Comparison of ENCODE assay signal across 2 cellular contexts in genomic region chr1:160171352-160171751, GRCh38.
TF ChIP-seq lines count a peak whose summit lies in the region.

No MANE protein-coding gene starts in this region.

TF ChIP-seq in SK-N-SH treated with all-trans-retinoic acid at 6 μM for 48 hours, 23 proteins besides CTCF, POLR2A, EP300 and RAD21 (continued from another document):
- TF ChIP-seq POU6F1 (CRISPR knock-in tag; IDR thresholded peaks at IDR 0.05; ENCODE audit: borderline replicate concordance, low read depth) = no peak
- no peak for TF ChIP-seq ESRRG (CRISPR knock-in tag; IDR thresholded peaks at IDR 0.05)
- TF ChIP-seq, protein P1, sequence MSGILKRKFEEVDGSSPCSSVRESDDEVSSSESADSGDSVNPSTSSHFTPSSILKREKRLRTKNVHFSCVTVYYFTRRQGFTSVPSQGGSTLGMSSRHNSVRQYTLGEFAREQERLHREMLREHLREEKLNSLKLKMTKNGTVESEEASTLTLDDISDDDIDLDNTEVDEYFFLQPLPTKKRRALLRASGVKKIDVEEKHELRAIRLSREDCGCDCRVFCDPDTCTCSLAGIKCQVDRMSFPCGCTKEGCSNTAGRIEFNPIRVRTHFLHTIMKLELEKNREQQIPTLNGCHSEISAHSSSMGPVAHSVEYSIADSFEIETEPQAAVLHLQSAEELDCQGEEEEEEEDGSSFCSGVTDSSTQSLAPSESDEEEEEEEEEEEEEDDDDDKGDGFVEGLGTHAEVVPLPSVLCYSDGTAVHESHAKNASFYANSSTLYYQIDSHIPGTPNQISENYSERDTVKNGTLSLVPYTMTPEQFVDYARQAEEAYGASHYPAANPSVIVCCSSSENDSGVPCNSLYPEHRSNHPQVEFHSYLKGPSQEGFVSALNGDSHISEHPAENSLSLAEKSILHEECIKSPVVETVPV (CRISPR knock-in tag; IDR thresholded peaks at IDR 0.05) = no peak
- TF ChIP-seq ZC3H10 (CRISPR knock-in tag; IDR thresholded peaks at IDR 0.05) = no peak
- no peak for TF ChIP-seq TSHZ2 (CRISPR knock-in tag; IDR thresholded peaks at IDR 0.05)
- TF ChIP-seq ZNF565 (CRISPR knock-in tag; conservative IDR thresholded peaks at IDR 0.05; ENCODE audit: low read depth) = no peak
TF ChIP-seq in SK-N-SH treated with all-trans-retinoic acid at 6 μM for 48 hours: peak in this region for 0.

TF ChIP-seq in SK-N-SH, 30 proteins besides CTCF, POLR2A, EP300 and RAD21 (continued from another document):
- TF ChIP-seq POLR2AphosphoS5 (IDR thresholded peaks at IDR 0.05; ENCODE audit: low read depth, low read length) = no peak
- TF ChIP-seq YY1 (IDR thresholded peaks at IDR 0.05; ENCODE audit: low read depth) = no peak
- TF ChIP-seq, protein P2, sequence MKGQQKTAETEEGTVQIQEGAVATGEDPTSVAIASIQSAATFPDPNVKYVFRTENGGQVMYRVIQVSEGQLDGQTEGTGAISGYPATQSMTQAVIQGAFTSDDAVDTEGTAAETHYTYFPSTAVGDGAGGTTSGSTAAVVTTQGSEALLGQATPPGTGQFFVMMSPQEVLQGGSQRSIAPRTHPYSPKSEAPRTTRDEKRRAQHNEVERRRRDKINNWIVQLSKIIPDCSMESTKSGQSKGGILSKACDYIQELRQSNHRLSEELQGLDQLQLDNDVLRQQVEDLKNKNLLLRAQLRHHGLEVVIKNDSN (IDR thresholded peaks at IDR 0.05; ENCODE audit: borderline replicate concordance, low read depth) = no peak
- no peak for TF ChIP-seq MEF2A (IDR thresholded peaks at IDR 0.05; ENCODE audit: borderline replicate concordance, low read depth)
